Comparison of ENCODE assay signal across 8 cellular contexts in the genomic region with DNA sequence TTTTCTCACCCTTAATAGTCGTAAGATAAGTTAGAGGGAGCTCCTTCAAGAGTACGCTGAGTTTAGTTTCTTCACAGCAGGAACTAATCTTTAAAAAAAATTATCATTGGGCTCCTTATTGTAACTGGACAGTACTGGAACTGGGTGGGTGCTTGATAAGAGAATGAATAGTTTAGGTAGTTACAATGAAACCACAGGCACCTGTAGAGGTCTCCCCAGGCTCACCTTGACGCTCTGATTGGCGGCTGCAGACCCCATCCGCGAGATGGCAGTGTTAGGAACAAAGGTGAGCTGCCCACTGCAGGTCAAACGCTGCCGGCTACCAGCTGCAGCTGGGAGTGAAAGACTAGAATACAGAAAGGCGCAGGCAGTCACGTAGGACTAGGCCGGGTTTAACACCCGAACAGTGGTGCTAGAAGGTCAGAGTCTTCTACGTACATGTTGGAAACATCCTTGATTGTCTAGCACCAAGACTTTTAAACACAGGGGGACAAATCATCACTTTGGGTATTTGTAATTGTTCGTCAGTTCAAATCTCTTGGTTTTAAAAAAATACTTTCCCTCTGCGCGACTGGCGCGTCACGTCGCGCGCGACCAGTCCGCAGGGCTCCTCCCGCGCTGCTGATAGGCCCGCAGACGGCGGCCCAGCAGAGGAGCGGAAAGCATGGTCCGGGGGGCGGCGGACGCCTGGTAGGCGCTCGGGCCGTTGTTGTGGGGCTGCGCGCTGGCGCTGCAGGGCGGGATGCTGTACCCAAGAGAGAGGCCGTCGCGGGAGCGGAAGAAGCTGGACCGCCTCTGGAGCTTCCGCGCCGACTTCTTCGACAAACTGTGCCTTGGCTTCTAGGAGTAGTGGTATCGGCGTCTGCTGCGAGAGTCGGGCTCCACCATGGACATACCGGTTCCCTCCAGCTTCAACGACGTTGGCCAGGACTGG. TPM values are rescaled to one million over a fixed set of nuclear protein-coding genes. Genes with fewer than 3 reads are reported as not detected.
DNase-seq lines count a peak whose midpoint lies in the region; ATAC-seq, FAIRE-seq and TF ChIP-seq lines count a peak whose summit lies in the region.

No MANE protein-coding gene starts in this region.

- FAIRE-seq in islet of Langerhans (lab: Jason Lieb, UNC): peak; percentile 85
- FAIRE-seq in RCC 7860 (lab: Jason Lieb, UNC): no peak

- peak overlapping the region; percentile 94 for H3K27ac Mint-ChIP-seq in WTC11

- peaks cover 9% of the 10 kb centered on the region for H3K4me1 Mint-ChIP-seq in WTC11

- H3K36me3 Mint-ChIP-seq in WTC11: 0 out of 2 replicates have a peak, but pooled peaks cover 5% of the 10 kb centered on the region

- POLR2A ChIA-PET in GM10248 (lab: Yijun Ruan, JAX): interaction anchor here (0.6 kb wide), 1 partner anchor 367 kb away, joined by 7 read pairs; no protein-coding TSS in a partner anchor
- POLR2A ChIA-PET in WTC11 (lab: Charles Lee): interaction anchor here (1.1 to 1.9 kb wide), 3 partner anchors 23 to 221 kb away, joined by 3 to 7 read pairs (median 5); partner anchors contain the start of gene SMARCA5

- DNase-seq in GM10248 (ENCODE audit: extremely low spot score) (peak; percentile 79), NCI-H1417 treated with DMSO at 0.1 percent for 48 hours (lab: John Stamatoyannopoulos, UW) (peak; percentile 59), WTC11 (ENCODE audit: low spot score) (peak; percentile 86), caudate nucleus (lab: John Stamatoyannopoulos, UW) (peak in 50 of 61 donors; percentile 5 to 88 (median 32)), RCC 7860 (ENCODE audit: low spot score) (no peak)
- DNase-seq in stimulated activated CD4-positive, alpha-beta T cell treated with anti-CD3 and anti-CD28 coated beads, Interleukin-12 subunit alpha, Interleukin-12 subunit beta, amount 100 ng/mL, for 4 hours: peak; percentile 62

- CTCF ChIA-PET in GM10248 (lab: Yijun Ruan, JAX) (interaction anchor here (0.6 to 2.9 kb wide), 9 partner anchors 9 to 349 kb away, joined by 3 to 25 read pairs (median 4); no protein-coding TSS in a partner anchor), WTC11 (lab: Charles Lee) (interaction anchor here (0.6 to 3.4 kb wide), 22 partner anchors 9 to 537 kb away, joined by 3 to 51 read pairs (median 4); partner anchors contain the start of genes FREM3 and SMARCA5)

- TF ChIP-seq CTCF in GM10248 (IDR thresholded peaks at IDR 0.05; ENCODE audit: control extremely low read depth, extremely low read depth, low read depth, missing control alignments) (peak; percentile 79), WTC11 (IDR thresholded peaks at IDR 0.05) (peak; percentile 40; the same call in 1 of the 2 replicates)

- peak overlapping the region; percentile 83 for H3K4me3 Mint-ChIP-seq in WTC11

- ATAC-seq in HG02571 (IDR thresholded peaks at IDR 0.05; ENCODE audit: unreplicated experiment) (peak; percentile 90), WTC11 (peak; percentile 98)

- no peak overlapping the region for H3K27ac ChIP-seq in caudate nucleus (ENCODE audit: low read depth, low read length)

- H3K9me3 Mint-ChIP-seq in WTC11: peaks cover 8% of the 10 kb centered on the region

- H3K27me3 Mint-ChIP-seq in WTC11 (ENCODE audit: low read depth): peaks cover 18% of the 10 kb centered on the region

TF ChIP-seq in WTC11, 78 proteins besides CTCF, POLR2A, EP300 and RAD21 (continues in another document):
- no peak for TF ChIP-seq ZNF121 (CRISPR knock-in tag; IDR thresholded peaks at IDR 0.05)
- no peak for TF ChIP-seq RELA (CRISPR knock-in tag; IDR thresholded peaks at IDR 0.05; ENCODE audit: borderline replicate concordance)
- no peak for TF ChIP-seq ZNF219 (CRISPR knock-in tag; IDR thresholded peaks at IDR 0.05; ENCODE audit: borderline replicate concordance)
- TF ChIP-seq, protein P1, sequence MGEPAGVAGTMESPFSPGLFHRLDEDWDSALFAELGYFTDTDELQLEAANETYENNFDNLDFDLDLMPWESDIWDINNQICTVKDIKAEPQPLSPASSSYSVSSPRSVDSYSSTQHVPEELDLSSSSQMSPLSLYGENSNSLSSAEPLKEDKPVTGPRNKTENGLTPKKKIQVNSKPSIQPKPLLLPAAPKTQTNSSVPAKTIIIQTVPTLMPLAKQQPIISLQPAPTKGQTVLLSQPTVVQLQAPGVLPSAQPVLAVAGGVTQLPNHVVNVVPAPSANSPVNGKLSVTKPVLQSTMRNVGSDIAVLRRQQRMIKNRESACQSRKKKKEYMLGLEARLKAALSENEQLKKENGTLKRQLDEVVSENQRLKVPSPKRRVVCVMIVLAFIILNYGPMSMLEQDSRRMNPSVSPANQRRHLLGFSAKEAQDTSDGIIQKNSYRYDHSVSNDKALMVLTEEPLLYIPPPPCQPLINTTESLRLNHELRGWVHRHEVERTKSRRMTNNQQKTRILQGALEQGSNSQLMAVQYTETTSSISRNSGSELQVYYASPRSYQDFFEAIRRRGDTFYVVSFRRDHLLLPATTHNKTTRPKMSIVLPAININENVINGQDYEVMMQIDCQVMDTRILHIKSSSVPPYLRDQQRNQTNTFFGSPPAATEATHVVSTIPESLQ (CRISPR knock-in tag; IDR thresholded peaks at IDR 0.05): no peak
- no peak for TF ChIP-seq STAT6 (CRISPR knock-in tag; conservative IDR thresholded peaks at IDR 0.05; ENCODE audit: low read depth)
- no peak for TF ChIP-seq ELF4 (CRISPR knock-in tag; IDR thresholded peaks at IDR 0.05; ENCODE audit: low read depth)
- TF ChIP-seq JAZF1 (CRISPR knock-in tag; IDR thresholded peaks at IDR 0.05): no peak
- peak; percentile 67; the same call in 1 of the 2 replicates for TF ChIP-seq TEAD1 (CRISPR knock-in tag; IDR thresholded peaks at IDR 0.05)
- no peak for TF ChIP-seq IRF2 (CRISPR knock-in tag; IDR thresholded peaks at IDR 0.05; ENCODE audit: borderline replicate concordance, low read depth)
- no peak for TF ChIP-seq SOX15 (CRISPR knock-in tag; IDR thresholded peaks at IDR 0.05)
- TF ChIP-seq RORB (CRISPR knock-in tag; IDR thresholded peaks at IDR 0.05): no peak
- no peak for TF ChIP-seq CREB1 (CRISPR knock-in tag; IDR thresholded peaks at IDR 0.05)
- TF ChIP-seq IRF1 (CRISPR knock-in tag; IDR thresholded peaks at IDR 0.05): no peak
- TF ChIP-seq SP1 (CRISPR knock-in tag; conservative IDR thresholded peaks at IDR 0.05): 0 out of 2 replicates have a peak, but pooled peaks have one; percentile 29
- no peak for TF ChIP-seq ZBTB21 (CRISPR knock-in tag; IDR thresholded peaks at IDR 0.05; ENCODE audit: borderline replicate concordance)
- TF ChIP-seq E2F1 (CRISPR knock-in tag; IDR thresholded peaks at IDR 0.05): 0 out of 2 replicates have a peak, but pooled peaks have one; percentile 8
- no peak for TF ChIP-seq ZNF416 (CRISPR knock-in tag; IDR thresholded peaks at IDR 0.05)
- no peak for TF ChIP-seq ZNF671 (CRISPR knock-in tag; IDR thresholded peaks at IDR 0.05)
- TF ChIP-seq ZBTB43 (CRISPR knock-in tag; IDR thresholded peaks at IDR 0.05): no peak
- 0 out of 2 replicates have a peak, but pooled peaks have one; percentile 10 for TF ChIP-seq ETV6 (CRISPR knock-in tag; IDR thresholded peaks at IDR 0.05)

RNA-seq across cellular contexts. Expression of gene SMARCA5, which starts 45.6 kb away (rescaled TPM):
- total RNA-seq in WTC11 (2021): 89.6 to 98.8 TPM (median 91.1 TPM) in 3 replicates
